26 cellular contexts compared by ENCODE assay signal in genomic region chr7:66907731-66908130, GRCh38.
"Had no signal": no experiment of that assay in that cellular context is flagged by ENCODE, and none has a peak within 500 bp of the region (broad histone marks: within the 10 kb centered on the region; RNA-seq: fewer than 3 reads in every experiment).

No MANE protein-coding gene starts in this region.

- H3K9me3 ChIP-seq: colonic mucosa, esophagus muscularis mucosa, esophagus squamous epithelium, gastrocnemius medialis, gastroesophageal sphincter, heart left ventricle, heart right ventricle had no signal

- H3K4me1 ChIP-seq: colonic mucosa, esophagus muscularis mucosa, esophagus squamous epithelium, foreskin keratinocyte, gastrocnemius medialis, gastroesophageal sphincter, heart left ventricle, heart right ventricle had no signal

- H3K27me3 ChIP-seq: colonic mucosa, dorsolateral prefrontal cortex, esophagus muscularis mucosa, esophagus squamous epithelium, foreskin keratinocyte, gastrocnemius medialis, gastroesophageal sphincter, heart left ventricle, heart right ventricle had no signal

- H3K4me3 ChIP-seq: colonic mucosa, coronary artery, dorsolateral prefrontal cortex, esophagus muscularis mucosa, esophagus squamous epithelium, gastrocnemius medialis, gastroesophageal sphincter, heart left ventricle, heart right ventricle had no signal

- H3K27ac ChIP-seq: colonic mucosa, coronary artery, dorsolateral prefrontal cortex, epithelial cell of prostate, esophagus muscularis mucosa, esophagus squamous epithelium, foreskin keratinocyte, gastrocnemius medialis, gastroesophageal sphincter, heart left ventricle, heart right ventricle had no signal

- ATAC-seq: effector memory CD8-positive, alpha-beta T cell; esophagus mucosa; foreskin keratinocyte; gastrocnemius medialis; gastroesophageal sphincter; heart left ventricle; heart right ventricle had no signal

- DNase-seq: colonic mucosa; cortex of kidney; dorsolateral prefrontal cortex; effector CD4-positive, alpha-beta T cell; effector CD8-positive, alpha-beta T cell; effector memory CD4-positive, alpha-beta T cell; effector memory CD8-positive, alpha-beta T cell; endodermal cell; erythroblast; esophagus squamous epithelium; foreskin fibroblast; foreskin keratinocyte; foreskin melanocyte; gastrocnemius medialis; glutamatergic neuron; head of caudate nucleus; heart left ventricle; heart right ventricle had no signal

- FAIRE-seq: colon, endometrium, frontal cortex had no signal

- H3K36me3 ChIP-seq: colonic mucosa, gastrocnemius medialis, heart right ventricle had no signal
